Comparison of ENCODE assay signal across 28 cellular contexts in genomic region chr11:107719062-107719461, GRCh38. TPM values are rescaled to one million over a fixed set of nuclear protein-coding genes. Genes with fewer than 3 reads are reported as not detected.
DNase-seq lines count a peak whose midpoint lies in the region; ATAC-seq, FAIRE-seq and TF ChIP-seq lines count a peak whose summit lies in the region.
"Had no signal": no experiment of that assay in that cellular context is flagged by ENCODE, and none has a peak within 500 bp of the region (broad histone marks: within the 10 kb centered on the region; RNA-seq: fewer than 3 reads in every experiment).

No MANE protein-coding gene starts in this region.

- 71 to 74% methylated on average over 3 of the region's 3 CpGs for WGBS in aorta, 2 donors

- H3K4me1 ChIP-seq in keratinocyte (ENCODE audit: control insufficient read depth, extremely low read depth, insufficient read depth, low read length) = peaks cover 12% of the 10 kb centered on the region
- no peaks in the 10 kb centered on the region for H3K4me1 ChIP-seq in aorta (ENCODE audit: control insufficient read depth in 1 of 2, insufficient read depth in 2 of 2, low read length in 2 of 2)
- H3K4me1 ChIP-seq in CD8-positive, alpha-beta T cell (ENCODE audit: insufficient read depth, low read length) = no peaks in the 10 kb centered on the region
- H3K4me1 ChIP-seq: ascending aorta, stomach had no signal

- H3K9ac ChIP-seq in keratinocyte (ENCODE audit: control insufficient read depth, extremely low read depth, insufficient read depth, low read length) = no peak overlapping the region

- peak; percentile 16 for DNase-seq in NCI-H82 (lab: John Stamatoyannopoulos, UW)
- DNase-seq in NCI-H82 treated with DMSO at 0.1 percent for 48 hours (lab: John Stamatoyannopoulos, UW; ENCODE audit: unreplicated experiment) = no peak
- no peak for DNase-seq in RWPE1 (ENCODE audit: low spot score)
- no peak for DNase-seq in keratinocyte (ENCODE audit: low read depth, low spot score)
- DNase-seq in aorta = no peak
- DNase-seq in CD8-positive, alpha-beta T cell = no peak
- DNase-seq in activated CD4-positive, CD25-positive, alpha-beta regulatory T cell treated with anti-CD3 and anti-CD28 coated beads, Interleukin-2, amount 50 U/mL, for 72 hours = no peak
- DNase-seq: activated B cell treated with CpG ODN at 0.5 μM for 24 hours; activated CD4-positive, alpha-beta T cell treated with anti-CD3 and anti-CD28 coated beads, Interleukin-2, amount 50 U/mL, for 48 hours; activated CD8-positive, alpha-beta memory T cell treated with anti-CD3 and anti-CD28 coated beads, Interleukin-2, amount 50 U/mL, for 4 hours; central memory CD4-positive, alpha-beta T cell; dermis blood vessel endothelial cell; Kasumi-1; NCI-H2029; stomach; T-helper 9 cell had no signal

- no peaks in the 10 kb centered on the region for H3K79me2 ChIP-seq in keratinocyte (ENCODE audit: control insufficient read depth, insufficient read depth, low read length)

- H3K9me1 ChIP-seq in keratinocyte (ENCODE audit: control insufficient read depth, extremely low read depth, insufficient read depth, low read length) = no peaks in the 10 kb centered on the region

- no peaks in the 10 kb centered on the region for H4K20me1 ChIP-seq in keratinocyte (ENCODE audit: control insufficient read depth, extremely low read depth, insufficient read depth, low read length)

- H3K27ac ChIP-seq in RWPE1 = peak overlapping the region; percentile 57
- H3K27ac ChIP-seq in keratinocyte (ENCODE audit: control insufficient read depth, insufficient read depth, low read length) = no peak overlapping the region
- no peak overlapping the region for H3K27ac ChIP-seq in aorta (ENCODE audit: low read depth in 1 of 2, low read length in 2 of 2)
- no peak overlapping the region for H3K27ac ChIP-seq in CD8-positive, alpha-beta T cell (ENCODE audit: low read depth, low read length)
- H3K27ac ChIP-seq: A549, ascending aorta, HL-60, stomach had no signal

- POLR2A ChIA-PET in RWPE1 (lab: Yijun Ruan, JAX; ENCODE audit: low non-redundant PET) = no interaction called here
- POLR2A ChIA-PET in CD8-positive, alpha-beta T cell (lab: Charles Lee) = no interaction called here

- no peak for FAIRE-seq in keratinocyte (lab: Jason Lieb, UNC)
- FAIRE-seq: A549, endometrium, GM12892, HepG2 had no signal

- no peak overlapping the region for H3K4me3 ChIP-seq in keratinocyte (ENCODE audit: control insufficient read depth in 2 of 3, extremely low read depth in 1 of 3, insufficient read depth in 2 of 3, low read depth in 1 of 3, low read length in 3 of 3)
- H3K4me3 ChIP-seq in aorta (ENCODE audit: low read length in 2 of 2) = no peak overlapping the region
- H3K4me3 ChIP-seq in CD8-positive, alpha-beta T cell (ENCODE audit: low read depth, low read length) = no peak overlapping the region
- H3K4me3 ChIP-seq: A549, ascending aorta, stomach had no signal

- no peak overlapping the region for H2AFZ ChIP-seq in keratinocyte (ENCODE audit: control insufficient read depth, low read length)

- no peaks in the 10 kb centered on the region for H3K36me3 ChIP-seq in keratinocyte (ENCODE audit: control insufficient read depth in 2 of 2, extremely low read depth in 1 of 2, insufficient read depth in 2 of 2, low read length in 2 of 2)
- peaks cover 0 to 2% of the 10 kb centered on the region in 2 donors for H3K36me3 ChIP-seq in aorta (ENCODE audit: control insufficient read depth in 1 of 2, insufficient read depth in 2 of 2, low read length in 1 of 2)
- H3K36me3 ChIP-seq in CD8-positive, alpha-beta T cell (ENCODE audit: insufficient read depth, low read length) = no peaks in the 10 kb centered on the region
- H3K36me3 ChIP-seq: ascending aorta, stomach had no signal

- H3K9me3 ChIP-seq in keratinocyte (ENCODE audit: control insufficient read depth, low read depth, low read length) (no peaks in the 10 kb centered on the region), aorta (ENCODE audit: control insufficient read depth, low read length) (peaks cover 1% of the 10 kb centered on the region)
- no peaks in the 10 kb centered on the region for H3K9me3 ChIP-seq in CD8-positive, alpha-beta T cell (ENCODE audit: low read length)
- H3K9me3 ChIP-seq: A549, ascending aorta, stomach had no signal

- H3K27me3 ChIP-seq in keratinocyte (ENCODE audit: control insufficient read depth, extremely low read depth, insufficient read depth, low read length) = peaks cover 12% of the 10 kb centered on the region
- H3K27me3 ChIP-seq in aorta (ENCODE audit: control insufficient read depth in 1 of 2, insufficient read depth in 2 of 2, low read length in 1 of 2) = no peaks in the 10 kb centered on the region
- H3K27me3 ChIP-seq in CD8-positive, alpha-beta T cell (ENCODE audit: insufficient read depth, low read length) = no peaks in the 10 kb centered on the region
- H3K27me3 ChIP-seq: ascending aorta, stomach had no signal

- intact Hi-C loops in aorta (cut with DNase I) = no loop called here
- intact Hi-C loops in CD8-positive, alpha-beta T cell (cut with DNase I, micrococcal nuclease) = no loop called here

- peaks cover 25% of the 10 kb centered on the region for H3K27me3 Mint-ChIP-seq in CD8-positive, alpha-beta T cell (ENCODE audit: low read depth)

- H3K9me3 Mint-ChIP-seq in CD8-positive, alpha-beta T cell = no peaks in the 10 kb centered on the region
- H3K9me3 Mint-ChIP-seq: activated B cell treated with CpG ODN at 0.5 μM for 24 hours; activated naive CD4-positive, alpha-beta T cell treated with anti-CD3 and anti-CD28 coated beads, Interleukin-2, amount 50 U/mL, for 72 hours; type B pancreatic cell had no signal

- dilution Hi-C loops in keratinocyte (cut with MboI; ENCODE audit: extremely low pct_ligation_motif_present, low sequenced_read_pairs) = no loop called here

- H3K27ac Mint-ChIP-seq in CD8-positive, alpha-beta T cell = no peak overlapping the region
- H3K27ac Mint-ChIP-seq: activated B cell treated with CpG ODN at 0.5 μM for 24 hours; activated naive CD4-positive, alpha-beta T cell treated with anti-CD3 and anti-CD28 coated beads, Interleukin-2, amount 50 U/mL, for 72 hours; type B pancreatic cell had no signal

- no peak overlapping the region for H3K4me3 Mint-ChIP-seq in CD8-positive, alpha-beta T cell
- H3K4me3 Mint-ChIP-seq: activated B cell treated with CpG ODN at 0.5 μM for 24 hours, type B pancreatic cell had no signal

- ATAC-seq in aorta (ENCODE audit: low FRiP score) (peak; percentile 33), GM19467 (IDR thresholded peaks at IDR 0.05; ENCODE audit: unreplicated experiment) (no peak)
- no peak for ATAC-seq in CD8-positive, alpha-beta T cell
- ATAC-seq: activated naive CD4-positive, alpha-beta T cell treated with anti-CD3 and anti-CD28 coated beads, Interleukin-2, amount 50 U/mL, for 72 hours; HepG2 had no signal

- H3K36me3 Mint-ChIP-seq in CD8-positive, alpha-beta T cell = no peaks in the 10 kb centered on the region
- H3K36me3 Mint-ChIP-seq: activated naive CD4-positive, alpha-beta T cell treated with anti-CD3 and anti-CD28 coated beads, Interleukin-2, amount 50 U/mL, for 72 hours; type B pancreatic cell had no signal

- no peaks in the 10 kb centered on the region for H3K4me1 Mint-ChIP-seq in CD8-positive, alpha-beta T cell (ENCODE audit: low read depth)
- H3K4me1 Mint-ChIP-seq: activated B cell treated with CpG ODN at 0.5 μM for 24 hours had no signal

- CTCF ChIA-PET in RWPE1 (lab: Yijun Ruan, JAX) = no interaction called here
- CTCF ChIA-PET in CD8-positive, alpha-beta T cell (lab: Charles Lee) = no interaction called here

- peak overlapping the region; percentile 24 for H3K4me2 ChIP-seq in keratinocyte (ENCODE audit: control insufficient read depth, extremely low read depth, insufficient read depth, low read depth, low read length)

- TF ChIP-seq CTCF in RWPE1 (conservative IDR thresholded peaks at IDR 0.05; ENCODE audit: low read depth) (no peak), keratinocyte (optimal IDR thresholded peaks at IDR 0.05 in 1 of 3, IDR thresholded peaks at IDR 0.05 in 1 of 3, conservative IDR thresholded peaks at IDR 0.05 in 1 of 3; ENCODE audit: extremely low read depth in 1 of 3, insufficient read depth in 2 of 3, low read length in 3 of 3) (no peak)
- no peak for TF ChIP-seq CTCF in CD8-positive, alpha-beta T cell (IDR thresholded peaks at IDR 0.05)

RNA-seq across cellular contexts. Expression of gene SLN, which starts 7.2 kb away (rescaled TPM):
- polyA plus RNA-seq in keratinocyte (0.09 to 0.12 TPM in 2 of 3 replicates, not detected in the other), aorta (not detected)
- not detected for polyA plus RNA-seq in keratinocyte (2011; ENCODE audit: low read depth)
- not detected in 2 replicates for polyA plus RNA-seq in keratinocyte (2011; cell fraction: cytosol; rRNA removed)
- not detected in 2 replicates for polyA plus RNA-seq in keratinocyte (2011; cell fraction: nucleus; rRNA removed)
- not detected in 2 replicates for polyA plus RNA-seq in keratinocyte (2012; ENCODE audit: low replicate concordance)
- polyA minus RNA-seq in keratinocyte = not detected in 3 replicates
- not detected for polyA minus RNA-seq in keratinocyte (2011; cell fraction: cytosol; rRNA and poly(A)+ RNA removed)
- polyA minus RNA-seq in keratinocyte (2011; cell fraction: nucleus; rRNA and poly(A)+ RNA removed) = not detected in 2 replicates
- total RNA-seq in aorta = 1 to 10 TPM; 1.0 to 7.7 TPM
- not detected for total RNA-seq in CD8-positive, alpha-beta T cell
- total RNA-seq: activated B cell treated with CpG ODN at 0.5 μM for 24 hours; activated naive CD4-positive, alpha-beta T cell treated with anti-CD3 and anti-CD28 coated beads, Interleukin-2, amount 50 U/mL, for 72 hours; ascending aorta; dermis blood vessel endothelial cell; HepG2; kidney epithelial cell; lung microvascular endothelial cell; stomach had no signal
- polyA plus RNA-seq: BJ, HepG2 had no signal
